In genomic region chr3:170809021-170809974, GRCh38 we compare ENCODE assay signal across 8 cellular contexts.
DNase-seq lines count a peak whose midpoint lies in the region; ATAC-seq and TF ChIP-seq lines count a peak whose summit lies in the region.

No MANE protein-coding gene starts in this region.

- no peak for ATAC-seq in GM21447 (IDR thresholded peaks at IDR 0.05; ENCODE audit: unreplicated experiment)
- ATAC-seq in GM18867 (IDR thresholded peaks at IDR 0.05; ENCODE audit: unreplicated experiment): no peak

- H3K9me2 ChIP-seq in OCI-LY1 (ENCODE audit: low read depth, low read length): no peaks in the 10 kb centered on the region

- H3K27me3 ChIP-seq in OCI-LY1 (ENCODE audit: insufficient read depth, low read length): no peaks in the 10 kb centered on the region; the same call in 1 of the 2 replicates

- H4K20me1 ChIP-seq in OCI-LY1 (ENCODE audit: insufficient read depth, low read length): no peaks in the 10 kb centered on the region

- no peak overlapping the region for H3K27ac ChIP-seq in OCI-LY1 (ENCODE audit: low read depth, low read length, poor library complexity, severe bottlenecking)

- no peaks in the 10 kb centered on the region for H3K9me3 ChIP-seq in OCI-LY1 (ENCODE audit: low read length)

- H3F3A ChIP-seq in OCI-LY1 (ENCODE audit: insufficient read depth, low read length): no peaks in the 10 kb centered on the region

- DNase-seq in ELF-1 (ENCODE audit: low read depth, low spot score) (peak; percentile 68), choroid plexus epithelial cell (ENCODE audit: low read depth) (peak; percentile 90), lung microvascular endothelial cell (ENCODE audit: low read depth in 2 of 2) (peak; percentile 69 to 85), activated gamma-delta T cell treated with Interleukin-2 at 50 U/mL for 16 hours (no peak)
- DNase-seq in Jurkat, Clone E6-1 (ENCODE audit: low read depth, low spot score): peak; percentile 33

- no peaks in the 10 kb centered on the region for H3K4me1 ChIP-seq in OCI-LY1 (ENCODE audit: insufficient read depth, low read length, severe bottlenecking)

- no peaks in the 10 kb centered on the region for H3K36me3 ChIP-seq in OCI-LY1 (ENCODE audit: insufficient read depth, low read length)

- no peak overlapping the region for H3K9ac ChIP-seq in OCI-LY1 (ENCODE audit: low read length)

- H2AFZ ChIP-seq in OCI-LY1 (ENCODE audit: low read length): no peak overlapping the region

- H3K4me2 ChIP-seq in OCI-LY1 (ENCODE audit: low read length): no peak overlapping the region

- H3K79me2 ChIP-seq in OCI-LY1 (ENCODE audit: insufficient read depth, low read length): no peaks in the 10 kb centered on the region

- no peak overlapping the region for H3K4me3 ChIP-seq in Jurkat, Clone E6-1 (ENCODE audit: low read length)
- H3K4me3 ChIP-seq in OCI-LY1 (ENCODE audit: low read depth, low read length, poor library complexity, severe bottlenecking): no peak overlapping the region
- H3K4me3 ChIP-seq in choroid plexus epithelial cell (ENCODE audit: low read depth, low read length): no peak overlapping the region

- TF ChIP-seq CTCF in OCI-LY1 (IDR thresholded peaks at IDR 0.05; ENCODE audit: low read length) (peak; percentile 60), choroid plexus epithelial cell (conservative IDR thresholded peaks at IDR 0.05; ENCODE audit: low read depth, low read length) (peak; percentile 90)
